Comparison of ENCODE assay signal across 19 cellular contexts in the genomic region with DNA sequence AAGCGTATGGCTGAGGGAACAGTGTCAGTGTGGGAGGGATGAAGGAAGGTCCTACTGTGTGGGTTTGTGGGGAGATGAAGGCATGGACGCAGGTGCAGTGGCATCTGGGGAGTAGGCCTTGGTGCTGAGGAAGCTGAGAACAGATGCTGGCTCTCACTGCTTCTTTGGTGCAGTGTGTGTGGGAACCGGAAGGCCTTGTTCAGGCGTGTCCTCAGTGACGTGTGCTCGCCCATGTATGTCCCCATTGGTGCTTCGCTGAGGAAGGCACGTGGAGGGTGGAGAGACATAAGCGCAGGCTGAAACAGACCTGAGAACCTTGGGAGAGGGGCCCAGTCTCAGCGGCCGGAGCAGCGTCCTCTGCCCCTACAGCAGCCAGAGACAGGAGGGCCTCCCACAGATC. TPM values are rescaled to one million over a fixed set of nuclear protein-coding genes. Genes with fewer than 3 reads are reported as not detected.
A peak's percentile ranks its signal among the peaks of the same experiment; 100 is the strongest.
DNase-seq lines count a peak whose midpoint lies in the region; ATAC-seq and TF ChIP-seq lines count a peak whose summit lies in the region.
"Had no signal": no experiment of that assay in that cellular context is flagged by ENCODE, and none has a peak within 500 bp of the region (broad histone marks: within the 10 kb centered on the region; RNA-seq: fewer than 3 reads in every experiment).

No MANE protein-coding gene starts in this region.

- H3K27ac ChIP-seq in BLaER1 (peak overlapping the region; percentile 96), upper lobe of right lung (no peak overlapping the region)
- H3K27ac ChIP-seq: A549, adrenal gland, left ventricle myocardium inferior had no signal

- no peaks in the 10 kb centered on the region for H3K9me3 ChIP-seq in BLaER1
- no peaks in the 10 kb centered on the region for H3K9me3 ChIP-seq in upper lobe of right lung
- H3K9me3 ChIP-seq: A549, adrenal gland, left ventricle myocardium inferior had no signal

- no peaks in the 10 kb centered on the region for H4K20me1 ChIP-seq in BLaER1

- intact Hi-C loops in upper lobe of right lung (cut with DNase I) (no loop called here), MCF 10A (cut with micrococcal nuclease) (no loop called here)

- no peak overlapping the region for H3K4me3 Mint-ChIP-seq in MCF 10A (ENCODE audit: unreplicated experiment)
- H3K4me3 Mint-ChIP-seq: activated CD4-positive, alpha-beta memory T cell treated with anti-CD3 and anti-CD28 coated beads for 36 hours; endodermal cell; stimulated activated naive CD8-positive, alpha-beta T cell treated with anti-CD3 and anti-CD28 coated beads, Interleukin-15, amount 100 ng/mL, for 72 hours had no signal

- no peaks in the 10 kb centered on the region for H3K36me3 ChIP-seq in BLaER1
- H3K36me3 ChIP-seq in upper lobe of right lung = no peaks in the 10 kb centered on the region
- H3K36me3 ChIP-seq: adrenal gland, left ventricle myocardium inferior had no signal

- no peak for TF ChIP-seq CTCF in epithelial cell of esophagus (IDR thresholded peaks at IDR 0.05; ENCODE audit: insufficient read depth, low read depth, low read length, missing control alignments)
- no peak for TF ChIP-seq CTCF in upper lobe of right lung (IDR thresholded peaks at IDR 0.05)
- no peak for TF ChIP-seq CTCF in MCF 10A (IDR thresholded peaks at IDR 0.05; ENCODE audit: unreplicated experiment)

- peak overlapping the region; percentile 98 for H3K4me2 ChIP-seq in BLaER1
- H3K4me2 ChIP-seq: A549 had no signal

- in situ Hi-C loops in GM18951 (cut with MboI; ENCODE audit: low sequenced_read_pairs, unreplicated experiment) = no loop called here

- no peaks in the 10 kb centered on the region for H3K36me3 Mint-ChIP-seq in MCF 10A (ENCODE audit: insufficient read depth, unreplicated experiment)
- H3K36me3 Mint-ChIP-seq: activated CD4-positive, alpha-beta memory T cell treated with anti-CD3 and anti-CD28 coated beads for 36 hours had no signal

- H3K4me1 Mint-ChIP-seq in MCF 10A (ENCODE audit: insufficient read depth, unreplicated experiment) = no peaks in the 10 kb centered on the region
- H3K4me1 Mint-ChIP-seq: endodermal cell had no signal

- peak overlapping the region; percentile 80 for H3K9ac ChIP-seq in BLaER1

- H3K9me3 Mint-ChIP-seq in MCF 10A (ENCODE audit: unreplicated experiment) = no peaks in the 10 kb centered on the region
- H3K9me3 Mint-ChIP-seq: activated CD4-positive, alpha-beta memory T cell treated with anti-CD3 and anti-CD28 coated beads for 36 hours; endodermal cell; stimulated activated naive CD8-positive, alpha-beta T cell treated with anti-CD3 and anti-CD28 coated beads, Interleukin-15, amount 100 ng/mL, for 72 hours had no signal

- POLR2A ChIA-PET in MCF 10A (lab: Yijun Ruan, JAX) = no interaction called here

- no peak overlapping the region for H3K27ac Mint-ChIP-seq in MCF 10A (ENCODE audit: low read depth, unreplicated experiment)
- H3K27ac Mint-ChIP-seq: activated CD4-positive, alpha-beta memory T cell treated with anti-CD3 and anti-CD28 coated beads for 36 hours; endodermal cell; progenitor cell of endocrine pancreas had no signal

- BruUV-seq in MCF 10A (replicated peaks; lab: Mats Ljungman, UMichigan) = no TSS peak

- CTCF ChIA-PET in MCF 10A (lab: Yijun Ruan, JAX) = no interaction called here

- DNase-seq in epithelial cell of esophagus (ENCODE audit: low read depth) = peak; percentile 23
- DNase-seq in upper lobe of right lung = no peak
- no peak for DNase-seq in Kasumi-1 (lab: John Stamatoyannopoulos, UW)
- no peak for DNase-seq in NCI-H1694 (lab: John Stamatoyannopoulos, UW)
- DNase-seq in MCF 10A (ENCODE audit: unreplicated experiment) = no peak
- DNase-seq: activated CD4-positive, alpha-beta memory T cell treated with anti-CD3 and anti-CD28 coated beads for 36 hours; adrenal gland; endodermal cell; left ventricle myocardium inferior; NCI-H1694 treated with DMSO at 0.1 percent for 48 hours; stimulated activated naive CD8-positive, alpha-beta T cell treated with anti-CD3 and anti-CD28 coated beads, Interleukin-15, amount 100 ng/mL, for 72 hours had no signal

- ATAC-seq in HG03565 (IDR thresholded peaks at IDR 0.05; ENCODE audit: unreplicated experiment) = peak; percentile 53
- ATAC-seq in upper lobe of right lung = no peak
- ATAC-seq: A549; HCT116; Panc1; SK-N-SH treated with all-trans-retinoic acid at 6 μM for 48 hours; stimulated activated naive CD8-positive, alpha-beta T cell treated with anti-CD3 and anti-CD28 coated beads, Interleukin-15, amount 100 ng/mL, for 72 hours had no signal

- TF ChIP-seq POLR2A in GM18951 (IDR thresholded peaks at IDR 0.05; ENCODE audit: extremely low read depth, insufficient read depth, insufficient read length) = peak; percentile 38

- H3K27me3 Mint-ChIP-seq in MCF 10A (ENCODE audit: insufficient read depth, unreplicated experiment) = peaks cover 4% of the 10 kb centered on the region
- H3K27me3 Mint-ChIP-seq: activated CD4-positive, alpha-beta memory T cell treated with anti-CD3 and anti-CD28 coated beads for 36 hours; progenitor cell of endocrine pancreas; stimulated activated naive CD8-positive, alpha-beta T cell treated with anti-CD3 and anti-CD28 coated beads, Interleukin-15, amount 100 ng/mL, for 72 hours had no signal

- H3K27me3 ChIP-seq in BLaER1 (no peaks in the 10 kb centered on the region), upper lobe of right lung (no peaks in the 10 kb centered on the region)
- H3K27me3 ChIP-seq: adrenal gland had no signal

- H3K4me3 ChIP-seq in BLaER1 (peak overlapping the region; percentile 59), epithelial cell of esophagus (ENCODE audit: low read length) (no peak overlapping the region), upper lobe of right lung (no peak overlapping the region)
- H3K4me3 ChIP-seq: A549, adrenal gland, left ventricle myocardium inferior had no signal

- H3K4me1 ChIP-seq in BLaER1 (peaks cover 92% of the 10 kb centered on the region), upper lobe of right lung (no peaks in the 10 kb centered on the region)
- H3K4me1 ChIP-seq: A549, adrenal gland, left ventricle myocardium inferior had no signal

RNA-seq across cellular contexts. Expression of a gene that starts 18.7 kb away (rescaled TPM):
- 2.0 TPM for total RNA-seq in upper lobe of right lung
- 4.1 and 6.1 TPM in 2 replicates for total RNA-seq in MCF 10A (2022)

RNA-seq across cellular contexts. Expression of a gene that starts 18.9 kb away (rescaled TPM):
- total RNA-seq in upper lobe of right lung = 39.8 TPM
- 1.5 and 3.4 TPM in 2 replicates for total RNA-seq in MCF 10A (2022)

RNA-seq across cellular contexts. Expression of a gene that starts 23.1 kb away (rescaled TPM):
- 22.6 TPM for total RNA-seq in upper lobe of right lung
- total RNA-seq in MCF 10A (2022) = 26.0 and 38.1 TPM in 2 replicates

RNA-seq across cellular contexts. Expression of a gene that starts 38.0 kb away (rescaled TPM):
- total RNA-seq in upper lobe of right lung (11.4 TPM), MCF 10A (2022) (0.32 and 0.42 TPM in 2 replicates)
